Comparison of ENCODE assay signal across 6 cellular contexts in the genomic region with DNA sequence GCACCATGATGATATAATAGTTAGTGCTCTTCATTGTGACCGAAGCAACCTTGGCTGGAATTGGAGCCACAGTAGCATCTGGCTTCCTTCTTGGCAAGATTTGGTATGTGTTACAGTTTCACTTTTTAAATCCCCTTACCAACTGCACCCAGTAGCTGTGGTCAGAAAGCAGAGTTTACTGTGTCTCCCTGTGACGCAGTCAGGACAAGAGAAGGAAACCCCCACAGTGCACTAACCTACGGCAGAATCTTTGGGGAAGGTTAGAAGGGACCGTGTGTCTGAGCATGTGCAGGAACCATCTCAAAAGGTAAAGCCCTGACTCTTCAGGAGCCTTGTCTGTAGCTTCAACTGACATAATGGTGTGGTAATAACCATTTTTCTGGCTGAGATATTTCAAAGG.
DNase-seq lines count a peak whose midpoint lies in the region; ATAC-seq and TF ChIP-seq lines count a peak whose summit lies in the region.
"Not testable (repeated sequence)": the region's sequence is repeated elsewhere in the genome, so short reads cannot be mapped to it uniquely, and the experiment has no call there.

No MANE protein-coding gene starts in this region.

- not testable (repeated sequence) for H3K4me3 Mint-ChIP-seq in activated CD8-positive, alpha-beta T cell treated with anti-CD3 and anti-CD28 coated beads for 36 hours; activated naive CD8-positive, alpha-beta T cell treated with anti-CD3 and anti-CD28 coated beads, Interleukin-2, amount 50 U/mL, for 24 hours; central memory CD8-positive, alpha-beta T cell; memory B cell; stimulated activated effector memory CD8-positive, alpha-beta T cell treated with anti-CD3 and anti-CD28 coated beads, Interleukin-12 subunit alpha, Interleukin-12 subunit beta, amount 100 ng/mL, for 72 hours

- DNase-seq in activated CD8-positive, alpha-beta T cell treated with anti-CD3 and anti-CD28 coated beads for 36 hours; activated naive CD8-positive, alpha-beta T cell treated with anti-CD3 and anti-CD28 coated beads, Interleukin-2, amount 50 U/mL, for 24 hours; central memory CD8-positive, alpha-beta T cell (ENCODE audit: low spot score in 2 of 2); memory B cell (ENCODE audit: low spot score in 2 of 2); stimulated activated effector memory CD8-positive, alpha-beta T cell treated with anti-CD3 and anti-CD28 coated beads, Interleukin-12 subunit alpha, Interleukin-12 subunit beta, amount 100 ng/mL, for 72 hours (ENCODE audit: low spot score in 2 of 2): not testable (repeated sequence)

- H3K36me3 Mint-ChIP-seq in activated CD8-positive, alpha-beta T cell treated with anti-CD3 and anti-CD28 coated beads for 36 hours (ENCODE audit: low read depth); activated naive CD8-positive, alpha-beta T cell treated with anti-CD3 and anti-CD28 coated beads, Interleukin-2, amount 50 U/mL, for 24 hours (ENCODE audit: low read depth); central memory CD8-positive, alpha-beta T cell (ENCODE audit: insufficient read depth); memory B cell; stimulated activated effector memory CD8-positive, alpha-beta T cell treated with anti-CD3 and anti-CD28 coated beads, Interleukin-12 subunit alpha, Interleukin-12 subunit beta, amount 100 ng/mL, for 72 hours: not testable (repeated sequence)

- ATAC-seq in GM18867 (IDR thresholded peaks at IDR 0.05; ENCODE audit: unreplicated experiment) (peak; percentile 42), memory B cell (ENCODE audit: low read depth) (peak; percentile 45)
- ATAC-seq in activated CD8-positive, alpha-beta T cell treated with anti-CD3 and anti-CD28 coated beads for 36 hours, result peak; percentile 49
- ATAC-seq in activated naive CD8-positive, alpha-beta T cell treated with anti-CD3 and anti-CD28 coated beads, Interleukin-2, amount 50 U/mL, for 24 hours, result peak; percentile 59
- peak; percentile 54 for ATAC-seq in central memory CD8-positive, alpha-beta T cell (replicated peaks; ENCODE audit: extremely low read depth, poor library complexity, severe bottlenecking)
- peak; percentile 16 for ATAC-seq in stimulated activated effector memory CD8-positive, alpha-beta T cell treated with anti-CD3 and anti-CD28 coated beads, Interleukin-12 subunit alpha, Interleukin-12 subunit beta, amount 100 ng/mL, for 72 hours

- CTCF ChIA-PET in activated CD8-positive, alpha-beta T cell treated with anti-CD3 and anti-CD28 coated beads for 36 hours (lab: Charles Lee), result not testable (repeated sequence)

- H3K27me3 Mint-ChIP-seq in activated CD8-positive, alpha-beta T cell treated with anti-CD3 and anti-CD28 coated beads for 36 hours, result peaks cover 13% of the 10 kb centered on the region
- peaks cover 11% of the 10 kb centered on the region for H3K27me3 Mint-ChIP-seq in activated naive CD8-positive, alpha-beta T cell treated with anti-CD3 and anti-CD28 coated beads, Interleukin-2, amount 50 U/mL, for 24 hours
- H3K27me3 Mint-ChIP-seq in central memory CD8-positive, alpha-beta T cell; memory B cell: not testable (repeated sequence)

- not testable (repeated sequence) for H3K4me1 Mint-ChIP-seq in activated CD8-positive, alpha-beta T cell treated with anti-CD3 and anti-CD28 coated beads for 36 hours (ENCODE audit: low read depth); activated naive CD8-positive, alpha-beta T cell treated with anti-CD3 and anti-CD28 coated beads, Interleukin-2, amount 50 U/mL, for 24 hours; central memory CD8-positive, alpha-beta T cell; memory B cell; stimulated activated effector memory CD8-positive, alpha-beta T cell treated with anti-CD3 and anti-CD28 coated beads, Interleukin-12 subunit alpha, Interleukin-12 subunit beta, amount 100 ng/mL, for 72 hours

- not testable (repeated sequence) for H3K27ac Mint-ChIP-seq in activated CD8-positive, alpha-beta T cell treated with anti-CD3 and anti-CD28 coated beads for 36 hours; activated naive CD8-positive, alpha-beta T cell treated with anti-CD3 and anti-CD28 coated beads, Interleukin-2, amount 50 U/mL, for 24 hours; central memory CD8-positive, alpha-beta T cell (ENCODE audit: low read depth); memory B cell; stimulated activated effector memory CD8-positive, alpha-beta T cell treated with anti-CD3 and anti-CD28 coated beads, Interleukin-12 subunit alpha, Interleukin-12 subunit beta, amount 100 ng/mL, for 72 hours

- POLR2A ChIA-PET in activated CD8-positive, alpha-beta T cell treated with anti-CD3 and anti-CD28 coated beads for 36 hours (lab: Charles Lee), result not testable (repeated sequence)

- TF ChIP-seq CTCF in activated CD8-positive, alpha-beta T cell treated with anti-CD3 and anti-CD28 coated beads for 36 hours (IDR thresholded peaks at IDR 0.05), result not testable (repeated sequence)

- intact Hi-C loops in activated CD8-positive, alpha-beta T cell treated with anti-CD3 and anti-CD28 coated beads for 36 hours (cut with micrococcal nuclease), result not testable (repeated sequence)

- not testable (repeated sequence) for H3K9me3 Mint-ChIP-seq in activated CD8-positive, alpha-beta T cell treated with anti-CD3 and anti-CD28 coated beads for 36 hours; activated naive CD8-positive, alpha-beta T cell treated with anti-CD3 and anti-CD28 coated beads, Interleukin-2, amount 50 U/mL, for 24 hours; central memory CD8-positive, alpha-beta T cell; memory B cell; stimulated activated effector memory CD8-positive, alpha-beta T cell treated with anti-CD3 and anti-CD28 coated beads, Interleukin-12 subunit alpha, Interleukin-12 subunit beta, amount 100 ng/mL, for 72 hours
